9 cellular contexts compared by ENCODE assay signal in the genomic region with DNA sequence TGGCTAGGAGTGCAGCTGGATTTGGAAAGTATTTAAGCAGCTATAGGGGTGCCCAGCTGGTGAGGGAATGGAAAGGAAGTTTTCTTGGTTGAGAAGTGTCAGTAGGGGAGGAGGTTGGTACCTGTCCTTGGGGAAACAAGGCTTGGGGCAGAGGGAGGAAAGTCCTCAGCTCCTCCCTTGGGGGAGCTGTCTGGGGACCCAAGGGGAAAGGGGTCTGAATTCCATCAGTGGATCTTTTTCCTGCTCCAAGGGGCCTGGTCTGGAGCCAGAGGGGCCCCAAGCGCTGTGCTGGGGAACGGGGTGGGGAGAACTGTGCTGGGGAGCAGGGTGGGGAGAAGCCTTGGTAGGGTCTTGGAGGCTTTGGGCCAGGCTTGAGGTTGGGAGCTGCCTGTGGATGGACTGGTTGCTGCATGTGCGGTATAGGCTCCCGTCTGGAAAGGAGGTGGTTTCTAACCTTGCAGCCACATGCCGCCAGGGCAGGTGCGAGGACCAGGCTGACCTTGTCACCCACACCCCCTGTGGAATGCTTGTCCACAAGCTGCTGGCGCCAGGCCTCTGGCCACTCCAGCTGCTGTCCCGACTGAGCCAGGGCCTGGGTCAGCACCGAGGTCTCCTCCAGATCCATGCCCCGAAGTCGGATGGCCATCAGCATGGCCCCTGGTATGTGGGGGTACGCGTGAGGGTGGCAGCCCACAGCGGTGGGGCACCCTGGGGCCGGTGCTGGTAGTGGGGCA. TPM values are rescaled to one million over a fixed set of nuclear protein-coding genes. Genes with fewer than 3 reads are reported as not detected.
DNase-seq lines count a peak whose midpoint lies in the region; ATAC-seq and TF ChIP-seq lines count a peak whose summit lies in the region.
"Had no signal": no experiment of that assay in that cellular context is flagged by ENCODE, and none has a peak within 500 bp of the region (broad histone marks: within the 10 kb centered on the region; RNA-seq: fewer than 3 reads in every experiment).

No MANE protein-coding gene starts in this region.

- H3K36me3 Mint-ChIP-seq in CD4-positive, alpha-beta memory T cell = peaks cover 3 to 9% of the 10 kb centered on the region in 2 donors

- no peaks in the 10 kb centered on the region for H3K27me3 Mint-ChIP-seq in CD4-positive, alpha-beta memory T cell

- H3K27ac ChIP-seq in CD4-positive, alpha-beta memory T cell (ENCODE audit: low read depth, low read length) = peak overlapping the region; percentile 96
- peak overlapping the region; percentile 81 for H3K27ac ChIP-seq in duodenal mucosa (ENCODE audit: low read depth, low read length)
- no peak overlapping the region for H3K27ac ChIP-seq in osteoblast (ENCODE audit: low read depth, low read length)
- H3K27ac ChIP-seq: VCaP had no signal

- peaks cover 17 to 53% (median 38%) of the 10 kb centered on the region in 4 donors for H3K4me1 Mint-ChIP-seq in CD4-positive, alpha-beta memory T cell

- TF ChIP-seq CTCF in osteoblast (IDR thresholded peaks at IDR 0.05; ENCODE audit: extremely low read depth, low read depth, low read length) = no peak
- no peak for TF ChIP-seq CTCF in foreskin fibroblast (IDR thresholded peaks at IDR 0.05; ENCODE audit: low read depth, low read length)

- no peaks in the 10 kb centered on the region for H3K36me3 ChIP-seq in CD4-positive, alpha-beta memory T cell (ENCODE audit: insufficient read depth, low read length)
- H3K36me3 ChIP-seq in duodenal mucosa (ENCODE audit: control insufficient read depth in 1 of 2, insufficient read depth in 2 of 2, low read length in 2 of 2) (no peaks in the 10 kb centered on the region), osteoblast (ENCODE audit: insufficient read depth, low read length) (peaks cover under 1% of the 10 kb centered on the region)

- H3K4me1 ChIP-seq in CD4-positive, alpha-beta memory T cell (ENCODE audit: insufficient read depth, low read length) = peaks cover 63% of the 10 kb centered on the region
- peaks cover 40 to 49% of the 10 kb centered on the region in 2 donors for H3K4me1 ChIP-seq in duodenal mucosa (ENCODE audit: control insufficient read depth in 1 of 2, insufficient read depth in 2 of 2, low read length in 2 of 2)
- peaks cover 31% of the 10 kb centered on the region for H3K4me1 ChIP-seq in osteoblast (ENCODE audit: insufficient read depth, low read length)

- ATAC-seq in GM19463 (IDR thresholded peaks at IDR 0.05; ENCODE audit: unreplicated experiment) = no peak

- peak overlapping the region; percentile 77 to 97 (median 83) for H3K27ac Mint-ChIP-seq in CD4-positive, alpha-beta memory T cell

- H3K27me3 ChIP-seq in CD4-positive, alpha-beta memory T cell (ENCODE audit: insufficient read depth, low read length) = no peaks in the 10 kb centered on the region
- H3K27me3 ChIP-seq in duodenal mucosa (ENCODE audit: control insufficient read depth in 1 of 2, insufficient read depth in 2 of 2, low read length in 2 of 2) (no peaks in the 10 kb centered on the region), osteoblast (ENCODE audit: insufficient read depth, low read length) (no peaks in the 10 kb centered on the region)

- peak overlapping the region; percentile 31 to 83 (median 60) for H3K4me3 Mint-ChIP-seq in CD4-positive, alpha-beta memory T cell

- POLR2A ChIA-PET in CD4-positive, alpha-beta memory T cell (lab: Charles Lee; ENCODE audit: partially characterized antibody) = interaction anchor here (0.8 to 9.5 kb wide), 12 partner anchors 9 to 277 kb away, joined by 3 to 321 read pairs (median 11); a partner anchor contains a TSS

- TF ChIP-seq RAD21 in Ishikawa (IDR thresholded peaks at IDR 0.05; ENCODE audit: low read depth) = no peak

- H3K79me2 ChIP-seq in osteoblast (ENCODE audit: insufficient read depth, low read length) = peaks cover 11% of the 10 kb centered on the region

- CTCF ChIA-PET in CD4-positive, alpha-beta memory T cell (lab: Charles Lee; ENCODE audit: partially characterized antibody) = interaction anchor here (1.2 to 5.1 kb wide), 2 partner anchors 11 to 19 kb away, joined by 3 to 135 read pairs; no protein-coding TSS in a partner anchor

- peak in 1 of 5 donors; percentile 41 for DNase-seq in CD4-positive, alpha-beta memory T cell
- DNase-seq in osteoblast (ENCODE audit: insufficient read length, low spot score, missing footprints) (peak; percentile 87), iPS-NIHi7 (ENCODE audit: extremely low spot score) (no peak), NCI-H2107 treated with DMSO at 0.1 percent for 48 hours (lab: John Stamatoyannopoulos, UW; ENCODE audit: unreplicated experiment) (no peak), foreskin fibroblast (no peak)

- peak overlapping the region in 1 of 2 donors; percentile 94 for H3K4me3 ChIP-seq in CD4-positive, alpha-beta memory T cell (ENCODE audit: low read length in 2 of 2)
- peak overlapping the region; percentile 66 to 85 for H3K4me3 ChIP-seq in duodenal mucosa (ENCODE audit: low read depth in 1 of 2, low read length in 2 of 2)
- H3K4me3 ChIP-seq in osteoblast (ENCODE audit: insufficient read depth, low read length) = peak overlapping the region; percentile 74
- peak overlapping the region in 1 of 2 donors; percentile 59 for H3K4me3 ChIP-seq in foreskin fibroblast (ENCODE audit: low read depth in 1 of 2, low read length in 2 of 2)

- H3K4me2 ChIP-seq in osteoblast (ENCODE audit: insufficient read depth, low read length) = no peak overlapping the region

- intact Hi-C loops in CD4-positive, alpha-beta memory T cell (cut with micrococcal nuclease) = loop anchor here (5.0 kb wide), 2 partner anchors 287 to 337 kb away; no protein-coding TSS in a partner anchor

- H3K9ac ChIP-seq in duodenal mucosa (ENCODE audit: low read depth in 1 of 2, low read length in 2 of 2) = peak overlapping the region; percentile 78 to 98

- peaks cover 17% of the 10 kb centered on the region for H4K20me1 ChIP-seq in osteoblast (ENCODE audit: insufficient read depth, low read length)

- H3K9me3 ChIP-seq in CD4-positive, alpha-beta memory T cell (ENCODE audit: control insufficient read depth in 1 of 2, low read length in 2 of 2) = no peaks in the 10 kb centered on the region
- H3K9me3 ChIP-seq in duodenal mucosa (ENCODE audit: control insufficient read depth in 1 of 2, low read length in 2 of 2) = no peaks in the 10 kb centered on the region
- H3K9me3 ChIP-seq in osteoblast (ENCODE audit: low read depth, low read length) = no peaks in the 10 kb centered on the region

- no peak overlapping the region for H2AFZ ChIP-seq in osteoblast (ENCODE audit: low read length)

- TF ChIP-seq EP300 in Ishikawa (IDR thresholded peaks at IDR 0.05; ENCODE audit: borderline replicate concordance) = no peak

- H3K9me3 Mint-ChIP-seq in CD4-positive, alpha-beta memory T cell = peaks cover 0 to 2% (median 0%) of the 10 kb centered on the region in 8 donors

TF ChIP-seq in Ishikawa, 13 proteins besides CTCF, POLR2A, EP300 and RAD21:
- TF ChIP-seq, protein P1, sequence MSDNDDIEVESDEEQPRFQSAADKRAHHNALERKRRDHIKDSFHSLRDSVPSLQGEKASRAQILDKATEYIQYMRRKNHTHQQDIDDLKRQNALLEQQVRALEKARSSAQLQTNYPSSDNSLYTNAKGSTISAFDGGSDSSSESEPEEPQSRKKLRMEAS (IDR thresholded peaks at IDR 0.05) = peak; percentile 93
- TF ChIP-seq YY1 (IDR thresholded peaks at IDR 0.05; ENCODE audit: low read depth) = no peak

RNA-seq across cellular contexts. Expression of a gene that starts 1.0 kb away (rescaled TPM):
- total RNA-seq in CD4-positive, alpha-beta memory T cell = 10 to 100 TPM; 15.7 to 18.0 TPM
- polyA plus RNA-seq in CD4-positive, alpha-beta memory T cell = 10 to 100 TPM; 22.0 to 30.9 TPM
- total RNA-seq in osteoblast = 14.4 and 30.0 TPM in 2 replicates

RNA-seq across cellular contexts. Expression of a gene that starts 3.5 kb away (rescaled TPM):
- total RNA-seq in CD4-positive, alpha-beta memory T cell = not detected
- polyA plus RNA-seq in CD4-positive, alpha-beta memory T cell = 1 to 10 TPM; 3.6 to 8.1 TPM
- total RNA-seq in osteoblast = 5.1 and 5.6 TPM in 2 replicates

RNA-seq across cellular contexts. Expression of a gene that starts 16.9 kb away (rescaled TPM):
- total RNA-seq in CD4-positive, alpha-beta memory T cell = 1 to 10 TPM; 7.0 to 7.5 TPM
- 1 to 10 TPM; 4.3 to 7.5 TPM for polyA plus RNA-seq in CD4-positive, alpha-beta memory T cell
- total RNA-seq in osteoblast = 0.29 and 0.72 TPM in 2 replicates

RNA-seq across cellular contexts. Expression of a gene that starts 20.8 kb away (rescaled TPM):
- 10 to 100 TPM; 81.1 to 81.8 TPM for total RNA-seq in CD4-positive, alpha-beta memory T cell
- 10 to 100 TPM; 36.4 to 36.9 TPM for polyA plus RNA-seq in CD4-positive, alpha-beta memory T cell
- 24.2 and 27.5 TPM in 2 replicates for total RNA-seq in osteoblast

RNA-seq across cellular contexts. Expression of a gene that starts 21.3 kb away (rescaled TPM):
- 100 to 1,000 TPM; 152 to 155 TPM for total RNA-seq in CD4-positive, alpha-beta memory T cell
- 10 to 100 TPM; 21.7 to 33.8 TPM for polyA plus RNA-seq in CD4-positive, alpha-beta memory T cell
- total RNA-seq in osteoblast = 56.8 and 60.7 TPM in 2 replicates
